Comparison of ENCODE assay signal across 19 cellular contexts in genomic region chr6:73636048-73636447, GRCh38.
"Had no signal": no experiment of that assay in that cellular context is flagged by ENCODE, and none has a peak within 500 bp of the region (broad histone marks: within the 10 kb centered on the region; RNA-seq: fewer than 3 reads in every experiment).

No MANE protein-coding gene starts in this region.

- DNase-seq: activated CD4-positive, alpha-beta T cell treated with anti-CD3 and anti-CD28 coated beads, Interleukin-2, amount 10 ng/mL, durations not matched to agents 24 days and 14 days; activated CD4-positive, CD25-positive, alpha-beta regulatory T cell; activated CD8-positive, alpha-beta T cell treated with anti-CD3 and anti-CD28 coated beads for 36 hours; activated naive CD4-positive, alpha-beta T cell; activated naive CD8-positive, alpha-beta T cell treated with anti-CD3 and anti-CD28 coated beads for 36 hours; activated T-cell treated with anti-CD3 and anti-CD28 coated beads, Interleukin-2, amount 50 U/mL, for 1 hour; central memory CD4-positive, alpha-beta T cell; colonic mucosa; endodermal cell; mesendoderm; naive thymus-derived CD4-positive, alpha-beta T cell; stimulated activated CD4-positive, alpha-beta T cell treated with anti-CD3 and anti-CD28 coated beads, Interleukin-2, amount 100 ng/mL, for 24 hours; stimulated activated naive CD4-positive, alpha-beta T cell treated with Interleukin-2 at 50 U/mL for 16 hours; substantia nigra; T-cell; transverse colon; uterus had no signal

- H3K27me3 ChIP-seq: colonic mucosa, neural progenitor cell, transverse colon, uterus had no signal

- H3K9me3 ChIP-seq: colonic mucosa, transverse colon, uterus had no signal

- H3K9ac ChIP-seq: neural progenitor cell had no signal

- H3K4me2 ChIP-seq: neural progenitor cell had no signal

- ATAC-seq: activated CD8-positive, alpha-beta T cell treated with anti-CD3 and anti-CD28 coated beads for 36 hours; activated T-helper 17 cell treated with anti-CD3 and anti-CD28 coated beads, Interleukin-2, amount 50 U/mL, for 72 hours; naive thymus-derived CD4-positive, alpha-beta T cell; T-cell had no signal

- H3K4me3 ChIP-seq: colonic mucosa, neural progenitor cell, transverse colon, uterus had no signal

- H3K4me1 ChIP-seq: colonic mucosa, transverse colon had no signal

- H3K36me3 ChIP-seq: neural progenitor cell, uterus had no signal

- H2AFZ ChIP-seq: neural progenitor cell had no signal

- H3K27ac ChIP-seq: colonic mucosa, neural progenitor cell, transverse colon had no signal
